8 cellular contexts compared by ENCODE assay signal in the genomic region with DNA sequence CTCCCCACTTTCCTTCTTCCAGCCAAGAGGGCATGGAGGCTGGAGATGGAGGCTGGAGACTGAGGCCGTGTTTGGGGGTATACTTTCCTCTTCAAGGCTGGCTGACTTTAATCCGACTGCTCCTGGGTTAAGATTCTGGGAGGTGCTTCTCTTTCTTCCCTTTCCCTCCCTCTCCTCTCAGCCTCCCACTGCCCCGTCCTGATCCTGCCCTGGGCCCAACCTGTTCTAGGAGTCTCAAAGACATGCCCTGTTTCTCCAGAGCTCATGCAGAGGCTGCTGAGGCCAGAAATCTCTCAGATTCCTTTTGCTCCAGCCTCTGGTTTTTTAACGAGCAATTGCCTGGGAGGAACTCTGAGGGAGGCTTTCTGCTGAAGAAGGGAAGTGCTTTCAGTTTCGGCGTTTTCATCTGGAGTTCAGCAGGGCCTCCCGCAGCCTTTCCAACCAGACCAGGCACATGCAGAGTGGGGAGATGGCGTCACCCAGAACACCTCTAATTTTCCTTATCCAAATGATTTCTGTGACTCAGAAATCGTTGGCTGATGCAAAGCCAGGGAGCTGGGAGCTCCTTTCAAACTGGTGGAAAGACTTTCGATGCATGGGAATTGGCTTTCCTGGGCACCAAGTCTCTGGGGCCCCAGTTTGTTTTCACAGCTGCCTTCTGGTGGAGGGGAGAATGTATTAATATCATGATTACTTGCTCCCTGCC. TPM values are rescaled to one million over a fixed set of nuclear protein-coding genes. Genes with fewer than 3 reads are reported as not detected.
DNase-seq lines count a peak whose midpoint lies in the region; ATAC-seq and TF ChIP-seq lines count a peak whose summit lies in the region.

No MANE protein-coding gene starts in this region.

- H3K36me3 ChIP-seq in MM.1S (replicated peaks; ENCODE audit: insufficient read depth, low read length): no peaks in the 10 kb centered on the region

- H3K9me2 ChIP-seq in MM.1S (replicated peaks; ENCODE audit: insufficient read depth, low read length): no peaks in the 10 kb centered on the region

- H3K9me3 Mint-ChIP-seq in nephron: no peaks in the 10 kb centered on the region

- peak overlapping the region; percentile 97 to 98 (median 98) for H3K27ac Mint-ChIP-seq in nephron

- TF ChIP-seq CTCF in dorsolateral prefrontal cortex (IDR thresholded peaks at IDR 0.05 in 54 of 56, conservative IDR thresholded peaks at IDR 0.05 in 2 of 56; ENCODE audit: low read depth in 1 of 56, partially characterized antibody in 56 of 56) (no peak), nephron (IDR thresholded peaks at IDR 0.05; ENCODE audit: unreplicated experiment in 3 of 3) (no peak), MM.1S (IDR thresholded peaks at IDR 0.05; ENCODE audit: low read length) (no peak), RWPE1 (conservative IDR thresholded peaks at IDR 0.05; ENCODE audit: low read depth) (no peak)

- POLR2A ChIA-PET in RWPE1 (lab: Yijun Ruan, JAX; ENCODE audit: low non-redundant PET): no interaction called here

- ATAC-seq in GM19351 (IDR thresholded peaks at IDR 0.05; ENCODE audit: unreplicated experiment): no peak

- H3K4me3 ChIP-seq in dorsolateral prefrontal cortex (peak overlapping the region in 30 of 59 donors; percentile 4 to 42 (median 22)), MM.1S (ENCODE audit: low read length) (no peak overlapping the region)

- peaks cover 0 to 66% (median 9%) of the 10 kb centered on the region in 45 donors for H3K27me3 ChIP-seq in dorsolateral prefrontal cortex
- H3K27me3 ChIP-seq in MM.1S (replicated peaks; ENCODE audit: insufficient read depth, low read length): peaks cover 9% of the 10 kb centered on the region; the same call in 1 of the 2 replicates

- CTCF ChIA-PET in RWPE1 (lab: Yijun Ruan, JAX): no interaction called here

- H3K79me2 ChIP-seq in MM.1S (ENCODE audit: low read length): no peaks in the 10 kb centered on the region

- no peaks in the 10 kb centered on the region for H3K27me3 Mint-ChIP-seq in nephron (ENCODE audit: low read depth)

- no peak overlapping the region for H3K4me2 ChIP-seq in MM.1S (ENCODE audit: low read depth, low read length)

- no peaks in the 10 kb centered on the region for H4K20me1 ChIP-seq in MM.1S (ENCODE audit: insufficient read depth, low read length)

- intact Hi-C loops in dorsolateral prefrontal cortex (cut with DNase I): no loop called here

- peak overlapping the region; percentile 8 to 60 (median 10) for H3K4me3 Mint-ChIP-seq in nephron

- H3K9me3 ChIP-seq in MM.1S (replicated peaks; ENCODE audit: insufficient read depth, low read length): no peaks in the 10 kb centered on the region

- H3K27ac ChIP-seq in dorsolateral prefrontal cortex: peak overlapping the region in 47 of 59 donors; percentile 4 to 79 (median 52)
- no peak overlapping the region for H3K27ac ChIP-seq in MM.1S (ENCODE audit: low read length)
- H3K27ac ChIP-seq in RWPE1: no peak overlapping the region

- H3K36me3 Mint-ChIP-seq in nephron (ENCODE audit: low read depth): no peaks in the 10 kb centered on the region

- DNase-seq in GF-D8 (lab: John Stamatoyannopoulos, UW) (peak; percentile 9), NCI-H226 (peak; percentile 25), dorsolateral prefrontal cortex (no peak), MM.1S (no peak), superior temporal gyrus (ENCODE audit: extremely low spot score) (no peak), RWPE1 (ENCODE audit: low spot score) (no peak)

- H2AFZ ChIP-seq in MM.1S (ENCODE audit: low read length): no peak overlapping the region

- H3K9ac ChIP-seq in MM.1S (ENCODE audit: low read length): no peak overlapping the region

- no peaks in the 10 kb centered on the region for H3F3A ChIP-seq in MM.1S (ENCODE audit: insufficient read depth, low read length)

- peaks cover 41% of the 10 kb centered on the region for H3K4me1 Mint-ChIP-seq in nephron

- peaks cover 20% of the 10 kb centered on the region for H3K4me1 ChIP-seq in MM.1S (ENCODE audit: low read length)

RNA-seq across cellular contexts. Expression of gene FAM9C, which starts 34.5 kb away (rescaled TPM):
- total RNA-seq in dorsolateral prefrontal cortex: 1 to 10 TPM in 1 of 120 experiments, under 1 TPM in 4, not detected in 115; 0.19 to 1.6 (median 0.33) TPM

Comparison
In these comparisons a context has a peak if more than half of its experiments do, and no peak if none do; other contexts are left out.
1. DNase-seq: peak in GF-D8 (single experiment) and NCI-H226 (single experiment); none in dorsolateral prefrontal cortex (0 of 10), MM.1S (single experiment), superior temporal gyrus (single experiment) and RWPE1 (single experiment).
2. H3K27ac ChIP-seq: peak in dorsolateral prefrontal cortex (47 of 59); none in MM.1S (single experiment) and RWPE1 (single experiment).